Comparison of ENCODE assay signal across 21 cellular contexts in genomic region chr19:17602217-17602616, GRCh38.
"Had no signal": no experiment of that assay in that cellular context is flagged by ENCODE, and none has a peak within 500 bp of the region (broad histone marks: within the 10 kb centered on the region; RNA-seq: fewer than 3 reads in every experiment).

No MANE protein-coding gene starts in this region.

- ATAC-seq: activated CD8-positive, alpha-beta T cell treated with anti-CD3 and anti-CD28 coated beads, Interleukin-2, amount 10 ng/mL, durations not matched to agents 7 days and 5 days; PC-3 had no signal

- FAIRE-seq: astrocyte, RCC 7860 had no signal

- DNase-seq: activated CD4-positive, alpha-beta T cell treated with anti-CD3 and anti-CD28 coated beads for 48 hours; activated CD4-positive, alpha-beta T cell treated with anti-CD3 and anti-CD28 coated beads, Interleukin-2, amount 50 U/mL, for 4 hours; activated CD4-positive, CD25-positive, alpha-beta regulatory T cell treated with anti-CD3 and anti-CD28 coated beads, Interleukin-2, amount 50 U/mL, for 72 hours; activated CD8-positive, alpha-beta memory T cell treated with anti-CD3 and anti-CD28 coated beads, Interleukin-2, amount 50 U/mL, for 48 hours; activated CD8-positive, alpha-beta T cell treated with anti-CD3 and anti-CD28 coated beads, Interleukin-2, amount 10 ng/mL, durations not matched to agents 7 days and 5 days; activated effector memory CD4-positive, alpha-beta T cell treated with Interleukin-2 at 50 U/mL for 16 hours; activated naive CD4-positive, alpha-beta T cell; activated T-cell treated with anti-CD3 and anti-CD28 coated beads, Interleukin-2, amount 50 U/mL, for 1 hour; amygdala; NCI-H1048; NCI-H1417 treated with DMSO at 0.1 percent for 48 hours; NCI-H1694 treated with DMSO at 0.1 percent for 48 hours; NCI-H2029 treated with DMSO at 0.1 percent for 48 hours; NCI-H345; NCI-H510A; NCI-H526 treated with DMSO at 0.1 percent for 48 hours; NK-92 treated with Interleukin-12 subunit alpha and Interleukin-12 subunit beta, amount 100 ng/mL, for 24 hours; PC-3; SHP77 treated with DMSO at 0.1 percent for 48 hours had no signal
